Comparison of ENCODE assay signal across 25 cellular contexts in genomic region chr15:70859998-70860397, GRCh38. TPM values are rescaled to one million over a fixed set of nuclear protein-coding genes. Genes with fewer than 3 reads are reported as not detected.
"Had no signal": no experiment of that assay in that cellular context is flagged by ENCODE, and none has a peak within 500 bp of the region (broad histone marks: within the 10 kb centered on the region; RNA-seq: fewer than 3 reads in every experiment).

No MANE protein-coding gene starts in this region.

- ATAC-seq: effector memory CD8-positive, alpha-beta T cell; heart right ventricle; left ventricle myocardium superior; lower lobe of right lung; naive thymus-derived CD8-positive, alpha-beta T cell; psoas muscle; right cardiac atrium; stimulated activated naive B cell treated with anti-CD40 and anti-IgM and Interleukin-4, amounts not matched to agents 10 μg/mL and 1 μg/mL and 100 μg/mL, for 72 hours had no signal

- H3K27ac ChIP-seq: coronary artery, esophagus squamous epithelium, lower lobe of right lung, ovary, psoas muscle, skin epidermis, spleen, suprapubic skin, thyroid gland had no signal

- DNase-seq: dermis blood vessel endothelial cell; effector memory CD8-positive, alpha-beta T cell; erythroblast; esophagus squamous epithelium; foreskin melanocyte; glutamatergic neuron; heart right ventricle; hippocampal formation; islet precursor cell; kidney glomerular epithelial cell; lower lobe of right lung; naive thymus-derived CD8-positive, alpha-beta T cell; nephron progenitor cell; occipital lobe; ovary; spleen; stimulated activated naive B cell treated with anti-CD40 and anti-IgM and Interleukin-4, amounts not matched to agents 10 μg/mL and 1 μg/mL and 100 μg/mL, for 72 hours; thyroid gland; trophoblast cell had no signal

- H3K36me3 ChIP-seq: esophagus squamous epithelium, heart right ventricle, lower lobe of right lung, ovary, spleen, suprapubic skin, thyroid gland had no signal

- H3K27me3 ChIP-seq: ovary, suprapubic skin, thyroid gland had no signal

- H3K4me1 ChIP-seq: psoas muscle, spleen had no signal

- H3K9me3 ChIP-seq: esophagus squamous epithelium, heart right ventricle, lower lobe of right lung, ovary, psoas muscle, spleen, suprapubic skin, thyroid gland had no signal

- H3K4me3 ChIP-seq: coronary artery, esophagus squamous epithelium, heart right ventricle, lower lobe of right lung, ovary, psoas muscle, skin epidermis, spleen, suprapubic skin, thyroid gland had no signal

RNA-seq across cellular contexts. Expression of gene THAP10, which starts 32.2 kb away (rescaled TPM):
- total RNA-seq: naive thymus-derived CD8-positive, alpha-beta T cell had no signal
- polyA plus RNA-seq: naive thymus-derived CD8-positive, alpha-beta T cell had no signal

RNA-seq across cellular contexts. Expression of gene LRRC49, which starts 32.6 kb away (rescaled TPM):
- total RNA-seq: naive thymus-derived CD8-positive, alpha-beta T cell had no signal
- polyA plus RNA-seq: naive thymus-derived CD8-positive, alpha-beta T cell had no signal
